ENCODE assay signal across 9 cellular contexts in genomic region chr19:6100284-6100915, GRCh38.
A peak's percentile ranks its signal among the peaks of the same experiment; 100 is the strongest.
DNase-seq lines count a peak whose midpoint lies in the region; ATAC-seq and TF ChIP-seq lines count a peak whose summit lies in the region.
"Had no signal": no experiment of that assay in that cellular context is flagged by ENCODE, and none has a peak within 500 bp of the region (broad histone marks: within the 10 kb centered on the region; RNA-seq: fewer than 3 reads in every experiment).

No MANE protein-coding gene starts in this region.

- H3K4me1 Mint-ChIP-seq in effector memory CD8-positive, alpha-beta T cell (ENCODE audit: low read depth in 2 of 2) = peaks cover 3 to 6% of the 10 kb centered on the region in 2 donors

- TF ChIP-seq CTCF in GM12873 (IDR thresholded peaks at IDR 0.05; ENCODE audit: insufficient read depth, low read depth, low read length, missing control alignments) = peak; percentile 47

- peak overlapping the region in 1 of 2 donors; percentile 77 for H3K27ac Mint-ChIP-seq in effector memory CD8-positive, alpha-beta T cell

- DNase-seq in UCSD-AML1 (lab: John Stamatoyannopoulos, UW; ENCODE audit: unreplicated experiment) (peak; percentile 86), RPMI8226 (no peak), DMS79 (lab: John Stamatoyannopoulos, UW) (no peak), superior temporal gyrus (ENCODE audit: extremely low spot score) (no peak), iPS-NIHi11 (ENCODE audit: low spot score) (no peak)
- DNase-seq in effector memory CD8-positive, alpha-beta T cell = peak in 1 of 3 experiments; percentile 6
- peak; percentile 8 to 25 for DNase-seq in stimulated activated CD4-positive, alpha-beta T cell treated with anti-CD3 and anti-CD28 coated beads, Interleukin-12 subunit alpha, Interleukin-12 subunit beta, amount 100 ng/mL, for 24 hours (ENCODE audit: low read depth in 2 of 2)
- DNase-seq: NCI-H1930 had no signal

- peaks cover 0 to 3% of the 10 kb centered on the region in 2 donors for H3K9me3 Mint-ChIP-seq in effector memory CD8-positive, alpha-beta T cell

- peaks cover 0 to 2% of the 10 kb centered on the region in 2 donors for H3K27me3 Mint-ChIP-seq in effector memory CD8-positive, alpha-beta T cell

- ATAC-seq in effector memory CD8-positive, alpha-beta T cell (replicated peaks) = peak; percentile 58

- peak overlapping the region; percentile 10 to 56 for H3K4me3 Mint-ChIP-seq in effector memory CD8-positive, alpha-beta T cell

- peaks cover 20% of the 10 kb centered on the region for H3K36me3 Mint-ChIP-seq in effector memory CD8-positive, alpha-beta T cell (ENCODE audit: insufficient read depth)

Comparison
In these comparisons a context has a peak if more than half of its experiments do, and no peak if none do; other contexts are left out.
1. DNase-seq: peak in UCSD-AML1 (single experiment) and stimulated activated CD4-positive, alpha-beta T cell treated with anti-CD3 and anti-CD28 coated beads, Interleukin-12 subunit alpha, Interleukin-12 subunit beta, amount 100 ng/mL, for 24 hours (2 of 2); none in RPMI8226 (single experiment), DMS79 (single experiment), superior temporal gyrus (single experiment) and iPS-NIHi11 (single experiment).